ENCODE assay signal across 18 cellular contexts in the genomic region with DNA sequence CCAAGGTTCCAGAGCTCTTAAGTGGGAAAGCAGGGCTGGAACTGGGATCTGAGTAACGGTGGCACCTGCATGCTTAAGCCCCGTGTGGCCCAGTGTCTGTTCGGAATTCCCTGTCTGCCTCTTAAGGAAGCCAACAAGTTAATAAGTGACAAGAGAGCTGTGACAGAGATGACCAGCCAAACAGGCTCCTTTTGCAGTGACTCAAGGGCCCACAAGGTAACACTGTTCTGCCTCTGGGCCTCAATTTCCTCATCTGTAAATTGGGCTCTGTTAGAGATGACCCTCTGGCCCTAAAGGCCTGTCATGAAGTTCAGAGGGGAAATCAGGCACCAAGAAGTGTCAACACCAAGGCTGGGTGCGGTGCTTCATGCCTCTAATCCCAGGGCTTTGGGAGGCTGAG. TPM values are rescaled to one million over a fixed set of nuclear protein-coding genes. Genes with fewer than 3 reads are reported as not detected.
DNase-seq lines count a peak whose midpoint lies in the region; ATAC-seq and TF ChIP-seq lines count a peak whose summit lies in the region.
"Had no signal": no experiment of that assay in that cellular context is flagged by ENCODE, and none has a peak within 500 bp of the region (broad histone marks: within the 10 kb centered on the region; RNA-seq: fewer than 3 reads in every experiment).

No MANE protein-coding gene starts in this region.

- DNase-seq in Right ventricle myocardium superior (peak; percentile 6), cardiac septum (ENCODE audit: low spot score) (no peak), mesendoderm (no peak), NCI-H1417 (lab: John Stamatoyannopoulos, UW) (no peak), NCI-H446 (lab: John Stamatoyannopoulos, UW) (no peak)
- DNase-seq: 8988T; AML-193; Caco-2; CD8-positive, alpha-beta memory T cell; DMS 273 treated with DMSO at 0.1 percent for 48 hours; DMS79 treated with DMSO at 0.1 percent for 48 hours; EL had no signal

- no peaks in the 10 kb centered on the region for H3K79me2 ChIP-seq in mesendoderm (ENCODE audit: control insufficient read depth, insufficient read depth, low read length)

- H2AK5ac ChIP-seq in mesendoderm (ENCODE audit: low read length) = no peak overlapping the region

- peak overlapping the region; percentile 17 for H3K23ac ChIP-seq in mesendoderm (ENCODE audit: low read length)

- H2BK15ac ChIP-seq in mesendoderm (replicated peaks; ENCODE audit: low read depth) = no peak overlapping the region

- no peaks in the 10 kb centered on the region for H3K27me3 ChIP-seq in mesendoderm (ENCODE audit: insufficient read depth, low read length, poor library complexity)
- H3K27me3 ChIP-seq: BLaER1 had no signal

- H3K4ac ChIP-seq in mesendoderm (ENCODE audit: low read depth, low read length) = no peak overlapping the region

- ATAC-seq in Right ventricle myocardium superior (ENCODE audit: poor library complexity) (no peak), GM21576 (IDR thresholded peaks at IDR 0.05; ENCODE audit: unreplicated experiment) (no peak)

- H4K8ac ChIP-seq in mesendoderm (ENCODE audit: low read depth, low read length) = no peak overlapping the region

- no CpG with 5 or more reads among the region's 4 CpGs for WGBS in mesendoderm (ENCODE audit: extremely low coverage, insufficient coverage, low lambda C conversion rate)

- H3K4me1 ChIP-seq in mesendoderm (ENCODE audit: control insufficient read depth, low read depth, low read length) = no peaks in the 10 kb centered on the region
- H3K4me1 ChIP-seq: HAP-1 had no signal

- H3K9ac ChIP-seq in mesendoderm (ENCODE audit: low read length) = no peak overlapping the region
- H3K9ac ChIP-seq: BLaER1 had no signal

- H4K5ac ChIP-seq in mesendoderm (ENCODE audit: low read length) = no peak overlapping the region

- no peak overlapping the region for H3K4me3 ChIP-seq in mesendoderm (ENCODE audit: low read length)
- H3K4me3 ChIP-seq: BLaER1, HAP-1 had no signal

- no peak for TF ChIP-seq CTCF in VCaP (conservative IDR thresholded peaks at IDR 0.05)

- H3K36me3 ChIP-seq in mesendoderm (ENCODE audit: control insufficient read depth, insufficient read depth, low read length) = no peaks in the 10 kb centered on the region
- H3K36me3 ChIP-seq: BLaER1, HAP-1 had no signal

- no peak overlapping the region for H3K4me2 ChIP-seq in mesendoderm (ENCODE audit: low read length)
- H3K4me2 ChIP-seq: BLaER1 had no signal

- H2BK5ac ChIP-seq in mesendoderm (ENCODE audit: low read length) = no peak overlapping the region

- H3K18ac ChIP-seq in mesendoderm (ENCODE audit: low read length) = no peak overlapping the region

- H3K56ac ChIP-seq in mesendoderm (ENCODE audit: low read length) = no peak overlapping the region

- no peak overlapping the region for H2BK120ac ChIP-seq in mesendoderm (ENCODE audit: low read depth, low read length)

- intact Hi-C loops in Right ventricle myocardium superior (cut with DNase I) = no loop called here
- intact Hi-C loops in cardiac septum (cut with DNase I) = loop anchor here (5.0 kb wide), 1 partner anchor 138 kb away; a partner anchor contains a TSS

- no peaks in the 10 kb centered on the region for H3K79me1 ChIP-seq in mesendoderm (ENCODE audit: low read length)

- peak overlapping the region; percentile 24; the same call in 1 of the 2 replicates for H3K27ac ChIP-seq in VCaP
- no peak overlapping the region for H3K27ac ChIP-seq in mesendoderm (ENCODE audit: low read depth, low read length)
- H3K27ac ChIP-seq: BLaER1 had no signal

RNA-seq across cellular contexts. Expression of a gene that starts 18.6 kb away (rescaled TPM):
- total RNA-seq in Right ventricle myocardium superior (0.78 TPM), cardiac septum (not detected)
- polyA plus RNA-seq in mesendoderm (2013, experiment 1 of 2) = 0.11 TPM
- polyA plus RNA-seq in mesendoderm (2013, experiment 2 of 2) = 0.15 TPM
- total RNA-seq: CD8-positive, alpha-beta memory T cell had no signal
- polyA plus RNA-seq: CD8-positive, alpha-beta memory T cell; IgD-negative memory B cell had no signal

RNA-seq across cellular contexts. Expression of a gene that starts 21.5 kb away (rescaled TPM):
- total RNA-seq in Right ventricle myocardium superior = not detected
- not detected for total RNA-seq in cardiac septum
- 0.08 TPM for polyA plus RNA-seq in mesendoderm (2013, experiment 1 of 2)
- polyA plus RNA-seq in mesendoderm (2013, experiment 2 of 2) = 0.13 TPM
- total RNA-seq: CD8-positive, alpha-beta memory T cell; HT-29 had no signal
- polyA plus RNA-seq: CD8-positive, alpha-beta memory T cell; IgD-negative memory B cell had no signal

RNA-seq across cellular contexts. Expression of a gene that starts 48.9 kb away (rescaled TPM):
- total RNA-seq in Right ventricle myocardium superior (0.91 TPM), cardiac septum (3.9 TPM)
- 0.07 TPM for polyA plus RNA-seq in mesendoderm (2013, experiment 1 of 2)
- polyA plus RNA-seq in mesendoderm (2013, experiment 2 of 2) = 0.18 TPM
- total RNA-seq: Caco-2; CD8-positive, alpha-beta memory T cell had no signal
- polyA plus RNA-seq: CD8-positive, alpha-beta memory T cell; IgD-negative memory B cell had no signal
